8 cellular contexts compared by ENCODE assay signal in the genomic region with DNA sequence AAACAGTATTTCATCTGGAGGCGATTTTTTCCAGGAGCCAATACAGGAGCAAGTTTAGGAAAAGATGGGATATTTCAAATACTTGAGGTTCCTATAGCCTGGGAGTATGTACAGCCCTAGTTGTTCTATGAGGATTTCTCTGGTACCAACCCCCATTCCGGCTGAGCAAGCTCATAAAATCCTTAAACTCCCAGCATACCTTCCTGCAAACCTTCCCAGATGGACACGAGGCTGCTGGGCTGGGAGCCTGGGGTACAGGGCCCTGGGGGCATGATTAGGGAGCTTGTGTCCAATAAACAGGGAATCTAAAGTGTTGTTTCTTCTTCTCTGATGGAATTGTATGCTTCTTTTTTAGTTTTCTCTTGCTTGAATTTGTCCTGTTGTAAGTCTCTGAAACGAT. TPM values are rescaled to one million over a fixed set of nuclear protein-coding genes. Genes with fewer than 3 reads are reported as not detected.
A peak's percentile ranks its signal among the peaks of the same experiment; 100 is the strongest.
DNase-seq lines count a peak whose midpoint lies in the region; ATAC-seq and TF ChIP-seq lines count a peak whose summit lies in the region.

No MANE protein-coding gene starts in this region.

- peaks cover 41% of the 10 kb centered on the region for H3K36me3 ChIP-seq in CD4-positive, CD25-positive, alpha-beta regulatory T cell (ENCODE audit: control insufficient read depth, insufficient read depth, low read length)
- peaks cover 14% of the 10 kb centered on the region for H3K36me3 ChIP-seq in colonic mucosa
- peaks cover 5% of the 10 kb centered on the region for H3K36me3 ChIP-seq in neural cell (ENCODE audit: insufficient read depth, low read length)

- peaks cover 18% of the 10 kb centered on the region for H3K4me1 ChIP-seq in CD4-positive, CD25-positive, alpha-beta regulatory T cell (ENCODE audit: control insufficient read depth, insufficient read depth, low read length, poor library complexity, severe bottlenecking)
- peaks cover 4% of the 10 kb centered on the region for H3K4me1 ChIP-seq in colonic mucosa

- H3K4me2 ChIP-seq in neural cell (ENCODE audit: low read length) = peak overlapping the region; percentile 100

- peak overlapping the region; percentile 85 to 99 (median 96) for H3K4me3 Mint-ChIP-seq in CD4-positive, CD25-positive, alpha-beta regulatory T cell

- H3F3A ChIP-seq in neural cell (ENCODE audit: insufficient read depth, low read length, poor library complexity, severe bottlenecking) = no peaks in the 10 kb centered on the region

- peak overlapping the region; percentile 82 to 97 (median 96) for H3K27ac Mint-ChIP-seq in CD4-positive, CD25-positive, alpha-beta regulatory T cell

- peak overlapping the region; percentile 98 for H3K27ac ChIP-seq in CD4-positive, CD25-positive, alpha-beta regulatory T cell (ENCODE audit: insufficient read depth, low read length, poor library complexity, severe bottlenecking)
- H3K27ac ChIP-seq in colonic mucosa (peak overlapping the region; percentile 93), neural cell (ENCODE audit: low read length) (peak overlapping the region; percentile 99)

- H3K9ac ChIP-seq in colonic mucosa (ENCODE audit: low read depth in 2 of 2, low read length in 2 of 2) (peak overlapping the region in 1 of 2 donors; percentile 90), neural cell (ENCODE audit: low read length) (peak overlapping the region; percentile 100)

- H3K4me1 Mint-ChIP-seq in CD4-positive, CD25-positive, alpha-beta regulatory T cell = peaks cover 11 to 39% (median 28%) of the 10 kb centered on the region in 4 donors

- H3K79me2 ChIP-seq in neural cell (replicated peaks; ENCODE audit: insufficient read depth, low read length) = peaks cover 49% of the 10 kb centered on the region

- TF ChIP-seq RAD21 in neural cell (conservative IDR thresholded peaks at IDR 0.05) = no peak

- H3K9me2 ChIP-seq in neural cell (ENCODE audit: insufficient read depth, low read length) = no peaks in the 10 kb centered on the region

- H4K20me1 ChIP-seq in neural cell (ENCODE audit: insufficient read depth) = no peaks in the 10 kb centered on the region

- no peak overlapping the region for H2AFZ ChIP-seq in neural cell (ENCODE audit: low read depth, low read length)

- no peak for DNase-seq in CD4-positive, CD25-positive, alpha-beta regulatory T cell
- DNase-seq in LNCaP clone FGC (ENCODE audit: low read depth) (peak; percentile 70), colonic mucosa (peak; percentile 55), NCI-H1048 (lab: John Stamatoyannopoulos, UW) (no peak), amniotic stem cell (lab: John Stamatoyannopoulos, UW) (no peak), COLO829 (ENCODE audit: low spot score) (no peak)

- H3K4me3 ChIP-seq in CD4-positive, CD25-positive, alpha-beta regulatory T cell (ENCODE audit: low read depth, low read length) = peak overlapping the region; percentile 78
- H3K4me3 ChIP-seq in LNCaP clone FGC (ENCODE audit: low read depth, low read length) (peak overlapping the region; percentile 99), colonic mucosa (peak overlapping the region; percentile 68), neural cell (ENCODE audit: low read length) (peak overlapping the region; percentile 93)

- no peak for TF ChIP-seq EP300 in neural cell (conservative IDR thresholded peaks at IDR 0.05; ENCODE audit: poor library complexity, severe bottlenecking)

- no peaks in the 10 kb centered on the region for H3K27me3 ChIP-seq in CD4-positive, CD25-positive, alpha-beta regulatory T cell (ENCODE audit: control insufficient read depth, insufficient read depth, low read length)
- H3K27me3 ChIP-seq in colonic mucosa (no peaks in the 10 kb centered on the region), neural cell (ENCODE audit: insufficient read depth, low read depth, low read length) (no peaks in the 10 kb centered on the region)

- peaks cover 28% of the 10 kb centered on the region for H3K36me3 Mint-ChIP-seq in CD4-positive, CD25-positive, alpha-beta regulatory T cell

- no peaks in the 10 kb centered on the region for H3K27me3 Mint-ChIP-seq in CD4-positive, CD25-positive, alpha-beta regulatory T cell

- H3K9me3 ChIP-seq in CD4-positive, CD25-positive, alpha-beta regulatory T cell (ENCODE audit: control insufficient read depth in 2 of 2, low read length in 2 of 2) = no peaks in the 10 kb centered on the region
- H3K9me3 ChIP-seq in colonic mucosa (no peaks in the 10 kb centered on the region), neural cell (ENCODE audit: low read length) (no peaks in the 10 kb centered on the region)

- ATAC-seq in CD4-positive, CD25-positive, alpha-beta regulatory T cell (ENCODE audit: low read depth in 2 of 2) = no peak
- no peak for ATAC-seq in HG03378 (IDR thresholded peaks at IDR 0.05; ENCODE audit: unreplicated experiment)

- intact Hi-C loops in colonic mucosa (cut with DNase I) = loop anchor here (5.0 kb wide), 1 partner anchor 35 kb away; a partner anchor contains a TSS

- TF ChIP-seq CTCF in LNCaP clone FGC (IDR thresholded peaks at IDR 0.05; ENCODE audit: control insufficient read depth, extremely low read depth, insufficient read depth) (no peak), colonic mucosa (IDR thresholded peaks at IDR 0.05) (no peak), neural cell (IDR thresholded peaks at IDR 0.05; ENCODE audit: poor library complexity, severe bottlenecking) (no peak)

- H3K9me3 Mint-ChIP-seq in CD4-positive, CD25-positive, alpha-beta regulatory T cell = no peaks in the 10 kb centered on the region

TF ChIP-seq in neural cell, 6 proteins besides CTCF, POLR2A, EP300 and RAD21:
- TF ChIP-seq MXI1 (conservative IDR thresholded peaks at IDR 0.05; ENCODE audit: poor library complexity, severe bottlenecking) (no peak), EZH2 (IDR thresholded peaks at IDR 0.05; ENCODE audit: borderline replicate concordance, insufficient read depth, low read length, poor library complexity, severe bottlenecking) (no peak), SMC3 (conservative IDR thresholded peaks at IDR 0.05; ENCODE audit: poor library complexity) (no peak), TAF1 (IDR thresholded peaks at IDR 0.05; ENCODE audit: low read depth) (no peak), POLR2AphosphoS5 (IDR thresholded peaks at IDR 0.05) (no peak)
- TF ChIP-seq, protein P1, sequence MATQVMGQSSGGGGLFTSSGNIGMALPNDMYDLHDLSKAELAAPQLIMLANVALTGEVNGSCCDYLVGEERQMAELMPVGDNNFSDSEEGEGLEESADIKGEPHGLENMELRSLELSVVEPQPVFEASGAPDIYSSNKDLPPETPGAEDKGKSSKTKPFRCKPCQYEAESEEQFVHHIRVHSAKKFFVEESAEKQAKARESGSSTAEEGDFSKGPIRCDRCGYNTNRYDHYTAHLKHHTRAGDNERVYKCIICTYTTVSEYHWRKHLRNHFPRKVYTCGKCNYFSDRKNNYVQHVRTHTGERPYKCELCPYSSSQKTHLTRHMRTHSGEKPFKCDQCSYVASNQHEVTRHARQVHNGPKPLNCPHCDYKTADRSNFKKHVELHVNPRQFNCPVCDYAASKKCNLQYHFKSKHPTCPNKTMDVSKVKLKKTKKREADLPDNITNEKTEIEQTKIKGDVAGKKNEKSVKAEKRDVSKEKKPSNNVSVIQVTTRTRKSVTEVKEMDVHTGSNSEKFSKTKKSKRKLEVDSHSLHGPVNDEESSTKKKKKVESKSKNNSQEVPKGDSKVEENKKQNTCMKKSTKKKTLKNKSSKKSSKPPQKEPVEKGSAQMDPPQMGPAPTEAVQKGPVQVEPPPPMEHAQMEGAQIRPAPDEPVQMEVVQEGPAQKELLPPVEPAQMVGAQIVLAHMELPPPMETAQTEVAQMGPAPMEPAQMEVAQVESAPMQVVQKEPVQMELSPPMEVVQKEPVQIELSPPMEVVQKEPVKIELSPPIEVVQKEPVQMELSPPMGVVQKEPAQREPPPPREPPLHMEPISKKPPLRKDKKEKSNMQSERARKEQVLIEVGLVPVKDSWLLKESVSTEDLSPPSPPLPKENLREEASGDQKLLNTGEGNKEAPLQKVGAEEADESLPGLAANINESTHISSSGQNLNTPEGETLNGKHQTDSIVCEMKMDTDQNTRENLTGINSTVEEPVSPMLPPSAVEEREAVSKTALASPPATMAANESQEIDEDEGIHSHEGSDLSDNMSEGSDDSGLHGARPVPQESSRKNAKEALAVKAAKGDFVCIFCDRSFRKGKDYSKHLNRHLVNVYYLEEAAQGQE (IDR thresholded peaks at IDR 0.05; ENCODE audit: borderline replicate concordance) = no peak

RNA-seq across cellular contexts. Expression of a gene that starts 1.5 kb away (rescaled TPM):
- 214 TPM for total RNA-seq in CD4-positive, CD25-positive, alpha-beta regulatory T cell
- polyA plus RNA-seq in CD4-positive, CD25-positive, alpha-beta regulatory T cell = 1 to 10 TPM; 2.8 to 5.0 (median 3.2) TPM
- total RNA-seq in colonic mucosa = 100 to 1,000 TPM; 107 to 171 TPM
- 39.9 and 51.0 TPM in 2 replicates for polyA plus RNA-seq in neural cell
- 64.0 and 64.9 TPM in 2 replicates for polyA minus RNA-seq in neural cell

RNA-seq across cellular contexts. Expression of a gene that starts 7.0 kb away (rescaled TPM):
- total RNA-seq in CD4-positive, CD25-positive, alpha-beta regulatory T cell = 9.9 TPM
- 10 to 100 TPM in 3 of 4 donors, 1 to 10 TPM in 1; 6.5 to 38.8 (median 19.3) TPM for polyA plus RNA-seq in CD4-positive, CD25-positive, alpha-beta regulatory T cell
- 10 to 100 TPM in 1 of 2 donors, 1 to 10 TPM in 1; 5.0 to 20.7 TPM for total RNA-seq in colonic mucosa
- not detected in 2 replicates for polyA plus RNA-seq in neural cell
- not detected in 2 replicates for polyA minus RNA-seq in neural cell

RNA-seq across cellular contexts. Expression of a gene that starts 29.2 kb away (rescaled TPM):
- total RNA-seq in CD4-positive, CD25-positive, alpha-beta regulatory T cell = 8.6 TPM
- polyA plus RNA-seq in CD4-positive, CD25-positive, alpha-beta regulatory T cell = 10 to 100 TPM; 30.8 to 86.6 (median 39.2) TPM
- total RNA-seq in colonic mucosa = under 1 TPM; 0.67 to 0.90 TPM
- polyA plus RNA-seq in neural cell = not detected in 2 replicates
- polyA minus RNA-seq in neural cell = not detected in 2 replicates

RNA-seq across cellular contexts. Expression of a gene that starts 30.5 kb away (rescaled TPM):
- total RNA-seq in CD4-positive, CD25-positive, alpha-beta regulatory T cell = 213 TPM
- polyA plus RNA-seq in CD4-positive, CD25-positive, alpha-beta regulatory T cell = 10 to 100 TPM; 13.5 to 19.7 (median 18.0) TPM
- total RNA-seq in colonic mucosa = 100 to 1,000 TPM; 266 to 337 TPM
- 203 and 204 TPM in 2 replicates for polyA plus RNA-seq in neural cell
- 253 and 275 TPM in 2 replicates for polyA minus RNA-seq in neural cell

RNA-seq across cellular contexts. Expression of a gene that starts 33.7 kb away (rescaled TPM):
- 1.7 TPM for total RNA-seq in CD4-positive, CD25-positive, alpha-beta regulatory T cell
- polyA plus RNA-seq in CD4-positive, CD25-positive, alpha-beta regulatory T cell = 1 to 10 TPM; 2.5 to 4.1 (median 2.8) TPM
- total RNA-seq in colonic mucosa = 1 to 10 TPM; 1.6 to 2.4 TPM
- 1.3 and 4.4 TPM in 2 replicates for polyA plus RNA-seq in neural cell
- 1.3 TPM in 1 of 2 replicates, not detected in the other for polyA minus RNA-seq in neural cell

Comparison
In these comparisons a context has a peak if more than half of its experiments do, and no peak if none do; other contexts are left out.
1. DNase-seq: peak in LNCaP clone FGC (single experiment) and colonic mucosa (single experiment); none in CD4-positive, CD25-positive, alpha-beta regulatory T cell (0 of 3), NCI-H1048 (single experiment), amniotic stem cell (single experiment) and COLO829 (single experiment).
2. Peak in every context shown above with its lines, with median percentiles within 50 percentile points of each other: H3K27ac ChIP-seq and H3K4me3 ChIP-seq.